1 cellular context compared by ENCODE assay signal in genomic region chr9:112361602-112362001, GRCh38.
A peak's percentile ranks its signal among the peaks of the same experiment; 100 is the strongest.
TF ChIP-seq lines count a peak whose summit lies in the region.

No MANE protein-coding gene starts in this region.

TF ChIP-seq in K562, 482 proteins besides CTCF, POLR2A, EP300 and RAD21 (continued from another document):
- TF ChIP-seq AFF4 (CRISPR knock-in tag; IDR thresholded peaks at IDR 0.05) (no peak), HMGXB4 (CRISPR knock-in tag; IDR thresholded peaks at IDR 0.05) (no peak), RBM22 (IDR thresholded peaks at IDR 0.05; ENCODE audit: low read depth, low read length, poor library complexity, severe bottlenecking) (no peak), STAT6 (CRISPR knock-in tag; IDR thresholded peaks at IDR 0.05) (no peak), HSF4 (CRISPR knock-in tag; IDR thresholded peaks at IDR 0.05; ENCODE audit: borderline replicate concordance) (no peak), NFIX (CRISPR knock-in tag; IDR thresholded peaks at IDR 0.05; ENCODE audit: low read depth) (no peak), ZNF143 (CRISPR knock-in tag; IDR thresholded peaks at IDR 0.05) (no peak), SMC3 (conservative IDR thresholded peaks at IDR 0.05; ENCODE audit: insufficient read depth, low read depth, low read length) (peak; percentile 54), ZFX (CRISPR knock-in tag; IDR thresholded peaks at IDR 0.05) (no peak), GTF2E2 (tag; IDR thresholded peaks at IDR 0.05) (no peak), RFX5 (IDR thresholded peaks at IDR 0.05; ENCODE audit: low read depth, low read length) (0 out of 2 replicates have a peak, but pooled peaks have one; percentile 23), MAFF (IDR thresholded peaks at IDR 0.05; ENCODE audit: low read length) (no peak), HEY1 (CRISPR knock-in tag; IDR thresholded peaks at IDR 0.05; ENCODE audit: borderline replicate concordance) (no peak), CHAMP1 (IDR thresholded peaks at IDR 0.05) (no peak), SNAPC5 (CRISPR knock-in tag; IDR thresholded peaks at IDR 0.05) (no peak), ZNF407 (IDR thresholded peaks at IDR 0.05; ENCODE audit: low read depth) (no peak), CREB1 (IDR thresholded peaks at IDR 0.05) (no peak), CREB1 (CRISPR knock-in tag; IDR thresholded peaks at IDR 0.05) (no peak), RFX7 (CRISPR knock-in tag; IDR thresholded peaks at IDR 0.05) (no peak), DEAF1 (CRISPR knock-in tag; IDR thresholded peaks at IDR 0.05) (peak; percentile 73), ELK1 (CRISPR knock-in tag; IDR thresholded peaks at IDR 0.05) (no peak)
TF ChIP-seq in K562: peak in this region for 4.
